Comparison of ENCODE assay signal across 8 cellular contexts in the genomic region with DNA sequence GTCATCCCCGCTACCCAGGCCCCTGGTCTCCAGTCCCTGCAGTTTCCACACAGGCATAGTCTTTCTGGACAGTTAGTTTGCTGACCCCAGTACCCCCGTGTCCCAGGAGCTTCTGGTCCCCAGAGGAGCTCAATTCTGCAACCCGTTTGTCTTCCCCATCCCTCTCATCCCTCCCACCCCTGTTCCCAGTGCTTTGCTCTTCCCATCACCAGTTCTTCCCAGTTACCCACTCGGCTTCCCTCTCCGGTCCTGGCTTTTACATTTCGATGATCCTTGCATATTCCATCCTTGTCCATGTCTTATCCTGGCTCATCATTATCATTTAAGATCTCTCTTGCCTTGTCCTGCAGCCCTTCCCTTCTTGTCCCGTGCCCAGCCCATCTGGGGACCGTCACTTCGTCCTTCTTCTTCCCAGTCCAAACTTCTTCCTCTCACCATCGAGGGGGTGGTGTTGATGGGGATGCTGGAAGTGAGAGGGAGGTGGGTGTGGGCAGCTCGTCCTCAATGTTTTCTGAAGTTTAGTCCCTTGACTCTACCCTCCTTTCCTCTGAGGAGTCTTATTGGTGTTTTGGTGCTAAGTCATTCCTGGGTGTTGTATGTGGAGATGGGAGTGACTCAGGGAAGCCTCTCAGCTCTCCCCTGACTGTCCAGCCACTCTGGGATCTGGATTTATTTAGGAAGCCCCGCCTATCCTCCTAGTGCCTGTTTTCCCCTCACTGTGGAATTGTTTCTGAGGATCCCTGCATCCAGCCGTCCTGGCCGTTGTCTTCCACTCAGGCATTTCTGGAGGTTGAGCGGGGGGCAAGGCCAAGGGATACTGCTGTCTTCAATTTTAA. TPM values are rescaled to one million over a fixed set of nuclear protein-coding genes. Genes with fewer than 3 reads are reported as not detected.
DNase-seq lines count a peak whose midpoint lies in the region; ATAC-seq and TF ChIP-seq lines count a peak whose summit lies in the region.

No MANE protein-coding gene starts in this region.

- peaks cover 31% of the 10 kb centered on the region for H3K4me1 Mint-ChIP-seq in activated naive CD8-positive, alpha-beta T cell treated with anti-CD3 and anti-CD28 coated beads, Interleukin-2, amount 10 ng/mL, durations not matched to agents 7 days and 5 days

- 25 to 31% methylated on average over 15 of the region's 15 CpGs for WGBS in sigmoid colon, 2 donors

- DNase-seq in AG08396 (ENCODE audit: low spot score) = peak; percentile 83
- DNase-seq in activated naive CD8-positive, alpha-beta T cell treated with anti-CD3 and anti-CD28 coated beads, Interleukin-2, amount 10 ng/mL, durations not matched to agents 7 days and 5 days = no peak
- DNase-seq in left ventricle myocardium superior = no peak
- DNase-seq in sigmoid colon = peak; percentile 80
- DNase-seq in NOMO-1 treated with DMSO at 0.1 percent for 48 hours (lab: John Stamatoyannopoulos, UW; ENCODE audit: unreplicated experiment) = no peak
- no peak for DNase-seq in left colon
- DNase-seq in stimulated activated CD4-positive, alpha-beta T cell treated with anti-CD3 and anti-CD28 coated beads, Interleukin-1b, Interleukin-23, amount 100 ng/mL, for 48 hours = no peak

- H3K9me3 Mint-ChIP-seq in activated naive CD8-positive, alpha-beta T cell treated with anti-CD3 and anti-CD28 coated beads, Interleukin-2, amount 10 ng/mL, durations not matched to agents 7 days and 5 days = no peaks in the 10 kb centered on the region

- peak overlapping the region; percentile 76 to 98 (median 92) for H3K4me3 ChIP-seq in sigmoid colon

- no peak for TF ChIP-seq POLR2A in sigmoid colon (IDR thresholded peaks at IDR 0.05)

- no peaks in the 10 kb centered on the region for H3K27me3 Mint-ChIP-seq in activated naive CD8-positive, alpha-beta T cell treated with anti-CD3 and anti-CD28 coated beads, Interleukin-2, amount 10 ng/mL, durations not matched to agents 7 days and 5 days

- H3K36me3 Mint-ChIP-seq in activated naive CD8-positive, alpha-beta T cell treated with anti-CD3 and anti-CD28 coated beads, Interleukin-2, amount 10 ng/mL, durations not matched to agents 7 days and 5 days = no peaks in the 10 kb centered on the region

- H3K4me1 ChIP-seq in sigmoid colon = peaks cover 0 to 29% (median 23%) of the 10 kb centered on the region in 4 donors

- peak overlapping the region; percentile 81 for H3K27ac Mint-ChIP-seq in activated naive CD8-positive, alpha-beta T cell treated with anti-CD3 and anti-CD28 coated beads, Interleukin-2, amount 10 ng/mL, durations not matched to agents 7 days and 5 days

- POLR2A ChIA-PET in activated naive CD8-positive, alpha-beta T cell treated with anti-CD3 and anti-CD28 coated beads, Interleukin-2, amount 10 ng/mL, durations not matched to agents 7 days and 5 days (lab: Charles Lee) = interaction anchor here (1.0 to 1.7 kb wide), 9 partner anchors 13 to 1233 kb away, joined by 3 to 14 read pairs (median 3); a partner anchor contains a TSS

- H3K4me3 Mint-ChIP-seq in activated naive CD8-positive, alpha-beta T cell treated with anti-CD3 and anti-CD28 coated beads, Interleukin-2, amount 10 ng/mL, durations not matched to agents 7 days and 5 days = peak overlapping the region; percentile 90

- no peak for TF ChIP-seq CTCF in sigmoid colon (IDR thresholded peaks at IDR 0.05)

- TF ChIP-seq EP300 in sigmoid colon (IDR thresholded peaks at IDR 0.05) = no peak

- H3K27me3 ChIP-seq in sigmoid colon = no peaks in the 10 kb centered on the region

- intact Hi-C loops in left ventricle myocardium superior (cut with micrococcal nuclease) (no loop called here), sigmoid colon (cut with DNase I) (loop anchor here (2.0 to 5.0 kb wide), 4 partner anchors 61 to 180 kb away; a partner anchor contains a TSS), left colon (cut with DNase I, micrococcal nuclease) (loop anchor here in 1 of 2 donors (10.0 kb wide), 1 partner anchor 63 kb away; a partner anchor contains a TSS)

- ATAC-seq in HG02763 (IDR thresholded peaks at IDR 0.05; ENCODE audit: unreplicated experiment) = peak; percentile 1
- ATAC-seq in activated naive CD8-positive, alpha-beta T cell treated with anti-CD3 and anti-CD28 coated beads, Interleukin-2, amount 10 ng/mL, durations not matched to agents 7 days and 5 days (ENCODE audit: low read depth) = no peak
- peak; percentile 67 for ATAC-seq in left ventricle myocardium superior
- ATAC-seq in left colon = no peak

- peak overlapping the region; percentile 82 to 92 (median 90) for H3K27ac ChIP-seq in sigmoid colon

- no peaks in the 10 kb centered on the region for H3K36me3 ChIP-seq in sigmoid colon

- H3K9me3 ChIP-seq in sigmoid colon = no peaks in the 10 kb centered on the region

RNA-seq across cellular contexts. Expression of a gene that starts 0.9 kb away (rescaled TPM):
- total RNA-seq in activated naive CD8-positive, alpha-beta T cell treated with anti-CD3 and anti-CD28 coated beads, Interleukin-2, amount 10 ng/mL, durations not matched to agents 7 days and 5 days = 10 to 100 TPM; 16.6 to 22.8 TPM
- total RNA-seq in left ventricle myocardium superior (9.7 TPM), sigmoid colon (10 to 100 TPM; 16.8 to 38.2 (median 17.5) TPM), left colon (10 to 100 TPM; 19.1 to 20.3 TPM)
- 10 to 100 TPM in 1 of 3 donors, 1 to 10 TPM in 2; 1.6 to 10.3 (median 2.4) TPM for polyA plus RNA-seq in sigmoid colon

RNA-seq across cellular contexts. Expression of a gene that starts 12.4 kb away (rescaled TPM):
- not detected for total RNA-seq in activated naive CD8-positive, alpha-beta T cell treated with anti-CD3 and anti-CD28 coated beads, Interleukin-2, amount 10 ng/mL, durations not matched to agents 7 days and 5 days
- total RNA-seq in left ventricle myocardium superior (not detected), sigmoid colon (not detected), left colon (1 to 10 TPM in 1 of 2 donors, under 1 TPM in 1; 0.70 to 5.0 TPM)
- 1 to 10 TPM; 1.8 to 3.8 (median 1.8) TPM for polyA plus RNA-seq in sigmoid colon

RNA-seq across cellular contexts. Expression of a gene that starts 35.6 kb away (rescaled TPM):
- total RNA-seq in activated naive CD8-positive, alpha-beta T cell treated with anti-CD3 and anti-CD28 coated beads, Interleukin-2, amount 10 ng/mL, durations not matched to agents 7 days and 5 days = 10 to 100 TPM; 18.1 to 18.3 TPM
- total RNA-seq in left ventricle myocardium superior (2.5 TPM), sigmoid colon (10 to 100 TPM in 1 of 4 donors, 1 to 10 TPM in 3; 1.6 to 36.8 (median 2.9) TPM), left colon (10 to 100 TPM; 13.0 to 15.1 TPM)
- polyA plus RNA-seq in sigmoid colon = 1 to 10 TPM; 2.3 to 9.6 (median 3.0) TPM

Comparison
In these comparisons a context has a peak if more than half of its experiments do, and no peak if none do; other contexts are left out.
1. DNase-seq: peak in AG08396 (single experiment) and sigmoid colon (single experiment); none in activated naive CD8-positive, alpha-beta T cell treated with anti-CD3 and anti-CD28 coated beads, Interleukin-2, amount 10 ng/mL, durations not matched to agents 7 days and 5 days (single experiment), left ventricle myocardium superior (single experiment), NOMO-1 treated with DMSO at 0.1 percent for 48 hours (single experiment), left colon (0 of 2) and stimulated activated CD4-positive, alpha-beta T cell treated with anti-CD3 and anti-CD28 coated beads, Interleukin-1b, Interleukin-23, amount 100 ng/mL, for 48 hours (single experiment).
2. ATAC-seq: peak in HG02763 (single experiment) and left ventricle myocardium superior (single experiment); none in activated naive CD8-positive, alpha-beta T cell treated with anti-CD3 and anti-CD28 coated beads, Interleukin-2, amount 10 ng/mL, durations not matched to agents 7 days and 5 days (single experiment) and left colon (single experiment).